8 cellular contexts compared by ENCODE assay signal in genomic region chr17:74873874-74874614, GRCh38. TPM values are rescaled to one million over a fixed set of nuclear protein-coding genes. Genes with fewer than 3 reads are reported as not detected.
DNase-seq lines count a peak whose midpoint lies in the region; ATAC-seq and TF ChIP-seq lines count a peak whose summit lies in the region.

No MANE protein-coding gene starts in this region.

- H2BK5ac ChIP-seq in IMR-90 (ENCODE audit: low read depth, low read length, poor library complexity, severe bottlenecking), result no peak overlapping the region

- H3K9me3 Mint-ChIP-seq in activated naive CD8-positive, alpha-beta T cell treated with anti-CD3 and anti-CD28 coated beads, Interleukin-2, amount 10 ng/mL, durations not matched to agents 7 days and 5 days, result no peaks in the 10 kb centered on the region

- peak overlapping the region; percentile 65; the same call in 1 of the 2 replicates for H4K91ac ChIP-seq in IMR-90 (ENCODE audit: insufficient read depth, low read depth, low read length)

- H2AFZ ChIP-seq in IMR-90 (replicated peaks; ENCODE audit: low read length, poor library complexity), result peak overlapping the region; percentile 73

- H3K79me1 ChIP-seq in IMR-90 (ENCODE audit: low read depth in 1 of 2, low read length in 2 of 2), result peaks cover 17 to 31% of the 10 kb centered on the region in 2 experiments; a peak in 3 of 4 replicates

- no peak for TF ChIP-seq EP300 in upper lobe of left lung (IDR thresholded peaks at IDR 0.05)

- peak overlapping the region; percentile 94 for H3K4me3 Mint-ChIP-seq in activated naive CD8-positive, alpha-beta T cell treated with anti-CD3 and anti-CD28 coated beads, Interleukin-2, amount 10 ng/mL, durations not matched to agents 7 days and 5 days

- peak overlapping the region; percentile 83 for H4K5ac ChIP-seq in IMR-90 (ENCODE audit: low read depth, low read length)

- no peaks in the 10 kb centered on the region for H3K9me3 ChIP-seq in IMR-90 (ENCODE audit: control insufficient read depth, insufficient read depth, low read length)
- no peaks in the 10 kb centered on the region for H3K9me3 ChIP-seq in left lung
- H3K9me3 ChIP-seq in upper lobe of left lung, result no peaks in the 10 kb centered on the region

- H3K36me3 ChIP-seq in IMR-90 (ENCODE audit: control insufficient read depth, insufficient read depth, low read length) (peaks cover 1% of the 10 kb centered on the region; the same call in 1 of the 2 replicates), left lung (no peaks in the 10 kb centered on the region), upper lobe of left lung (no peaks in the 10 kb centered on the region)

- peaks cover 16% of the 10 kb centered on the region for H3K9me1 ChIP-seq in IMR-90 (ENCODE audit: insufficient read depth, low read length)

- peak overlapping the region; percentile 68 for H3K4me2 ChIP-seq in IMR-90 (ENCODE audit: low read depth, low read length)

- H3K9ac ChIP-seq in IMR-90 (ENCODE audit: low read depth, low read length), result peak overlapping the region; percentile 86

- H3K56ac ChIP-seq in IMR-90 (ENCODE audit: extremely low read depth, insufficient read depth, low read length), result peak overlapping the region; percentile 84; the same call in 1 of the 2 replicates

- no peak for ATAC-seq in IMR-90 (ENCODE audit: low read depth)
- ATAC-seq in activated naive CD8-positive, alpha-beta T cell treated with anti-CD3 and anti-CD28 coated beads, Interleukin-2, amount 10 ng/mL, durations not matched to agents 7 days and 5 days (ENCODE audit: low read depth), result no peak
- ATAC-seq in left lung, result no peak
- ATAC-seq in upper lobe of left lung (ENCODE audit: low FRiP score in 2 of 2), result no peak
- ATAC-seq in GM21447 (IDR thresholded peaks at IDR 0.05; ENCODE audit: unreplicated experiment), result no peak
- ATAC-seq in HG02852 (IDR thresholded peaks at IDR 0.05; ENCODE audit: unreplicated experiment), result no peak

- no peak overlapping the region for H3K18ac ChIP-seq in IMR-90 (ENCODE audit: low read depth, low read length)

- H3K4ac ChIP-seq in IMR-90 (ENCODE audit: low read depth, low read length), result peak overlapping the region; percentile 91

- H3K27me3 ChIP-seq in IMR-90 (ENCODE audit: control insufficient read depth, insufficient read depth, low read length) (peaks cover 6% of the 10 kb centered on the region; the same call in 1 of the 2 replicates), left lung (peaks cover 0 to 13% of the 10 kb centered on the region in 2 donors), upper lobe of left lung (no peaks in the 10 kb centered on the region)

- H2AK5ac ChIP-seq in IMR-90 (ENCODE audit: low read depth, low read length), result 0 out of 2 replicates have a peak overlapping the region, but pooled peaks have one; percentile 20

- H4K8ac ChIP-seq in IMR-90 (ENCODE audit: low read depth in 2 of 2, low read length in 2 of 2), result peak overlapping the region; percentile 64 to 97

- H3K23ac ChIP-seq in IMR-90 (ENCODE audit: low read depth, low read length), result no peak overlapping the region

- H3K36me3 Mint-ChIP-seq in activated naive CD8-positive, alpha-beta T cell treated with anti-CD3 and anti-CD28 coated beads, Interleukin-2, amount 10 ng/mL, durations not matched to agents 7 days and 5 days, result peaks cover 10% of the 10 kb centered on the region

- dilution Hi-C loops in IMR-90 (cut with HindIII; ENCODE audit: low sequenced_read_pairs, unreplicated experiment), result no loop called here

- no peak overlapping the region for H3K27ac ChIP-seq in IMR-90 (ENCODE audit: insufficient read depth, low read length)
- peak overlapping the region; percentile 81 to 90 for H3K27ac ChIP-seq in left lung
- peak overlapping the region; percentile 89 to 95 (median 92) for H3K27ac ChIP-seq in upper lobe of left lung

- WGBS in IMR-90 (ENCODE audit: extremely low coverage in 2 of 2, insufficient read length in 1 of 2), 2 experiments, result no CpG with 5 or more reads among the region's 6 CpGs
- 59 to 64% methylated on average over 6 of the region's 6 CpGs for WGBS in upper lobe of left lung, 2 donors

- intact Hi-C loops in IMR-90 (cut with micrococcal nuclease) (no loop called here), left lung (cut with DNase I) (no loop called here)

- TF ChIP-seq CTCF in IMR-90 (conservative IDR thresholded peaks at IDR 0.05; ENCODE audit: low read depth, low read length) (no peak), left lung (IDR thresholded peaks at IDR 0.05) (no peak), upper lobe of left lung (IDR thresholded peaks at IDR 0.05) (no peak)

- in situ Hi-C loops in IMR-90 (cut with MboI; ENCODE audit: low sequenced_read_pairs), result loop anchor here (25.0 kb wide), 1 partner anchor 662 kb away; the partner anchor contains the start of genes RPL38 and TTYH2

- peak overlapping the region; percentile 93 for H3K14ac ChIP-seq in IMR-90 (replicated peaks; ENCODE audit: low read depth, low read length)

- H2BK15ac ChIP-seq in IMR-90 (ENCODE audit: low read depth, low read length), result no peak overlapping the region

- H3K4me1 Mint-ChIP-seq in activated naive CD8-positive, alpha-beta T cell treated with anti-CD3 and anti-CD28 coated beads, Interleukin-2, amount 10 ng/mL, durations not matched to agents 7 days and 5 days, result peaks cover 26% of the 10 kb centered on the region

- peak; percentile 29 for DNase-seq in CD1c-positive myeloid dendritic cell (ENCODE audit: extremely low spot score)
- no peak for DNase-seq in IMR-90
- no peak for DNase-seq in activated naive CD8-positive, alpha-beta T cell treated with anti-CD3 and anti-CD28 coated beads, Interleukin-2, amount 10 ng/mL, durations not matched to agents 7 days and 5 days
- no peak for DNase-seq in left lung
- no peak for DNase-seq in upper lobe of left lung
- no peak for DNase-seq in GF-D8 (lab: John Stamatoyannopoulos, UW)

- peak overlapping the region; percentile 89 for H3K27ac Mint-ChIP-seq in activated naive CD8-positive, alpha-beta T cell treated with anti-CD3 and anti-CD28 coated beads, Interleukin-2, amount 10 ng/mL, durations not matched to agents 7 days and 5 days

- no TSS peak for BruUV-seq in IMR-90 (replicated peaks; lab: Mats Ljungman, UMichigan)

- TF ChIP-seq POLR2A in IMR-90 (IDR thresholded peaks at IDR 0.05; ENCODE audit: low read depth, low read length) (no peak), upper lobe of left lung (IDR thresholded peaks at IDR 0.05) (no peak)

- TF ChIP-seq RAD21 in IMR-90 (IDR thresholded peaks at IDR 0.05; ENCODE audit: low read length), result no peak

- H2AK9ac ChIP-seq in IMR-90 (replicated peaks; ENCODE audit: low read depth, low read length, poor library complexity), result no peak overlapping the region

- 0 out of 2 replicates have a peak, but pooled peaks cover 3% of the 10 kb centered on the region for H4K20me1 ChIP-seq in IMR-90 (ENCODE audit: insufficient read depth, low read length)

- CTCF ChIA-PET in IMR-90 (lab: Yijun Ruan, JAX), result interaction anchor here (1.0 to 1.2 kb wide), 2 partner anchors 87 to 129 kb away, joined by 4 to 5 read pairs; no protein-coding TSS in a partner anchor

- H2BK20ac ChIP-seq in IMR-90 (ENCODE audit: low read depth, low read length), result no peak overlapping the region

- H2BK120ac ChIP-seq in IMR-90 (ENCODE audit: low read depth, low read length), result no peak overlapping the region

- H3K27me3 Mint-ChIP-seq in activated naive CD8-positive, alpha-beta T cell treated with anti-CD3 and anti-CD28 coated beads, Interleukin-2, amount 10 ng/mL, durations not matched to agents 7 days and 5 days, result peaks cover 2% of the 10 kb centered on the region

- H3K4me1 ChIP-seq in IMR-90 (ENCODE audit: control insufficient read depth, insufficient read depth, low read length) (peaks cover 11% of the 10 kb centered on the region), left lung (peaks cover 4 to 14% of the 10 kb centered on the region in 2 donors), upper lobe of left lung (peaks cover 15 to 19% (median 15%) of the 10 kb centered on the region in 4 donors)

- POLR2A ChIA-PET in IMR-90 (lab: Charles Lee; ENCODE audit: unreplicated experiment), result interaction anchor here (0.6 to 1.2 kb wide), 2 partner anchors 13 to 219 kb away, joined by 3 to 5 read pairs; no protein-coding TSS in a partner anchor
- POLR2A ChIA-PET in activated naive CD8-positive, alpha-beta T cell treated with anti-CD3 and anti-CD28 coated beads, Interleukin-2, amount 10 ng/mL, durations not matched to agents 7 days and 5 days (lab: Charles Lee), result interaction anchor here (0.6 to 2.3 kb wide), 6 partner anchors 15 to 416 kb away, joined by 4 to 7 read pairs (median 4); partner anchors contain the start of gene NAT9

- peak overlapping the region; percentile 73 for H3K4me3 ChIP-seq in IMR-90 (ENCODE audit: insufficient read depth, low read depth, low read length)
- peak overlapping the region; percentile 44 to 58 for H3K4me3 ChIP-seq in left lung
- peak overlapping the region in 3 of 4 donors; percentile 61 to 71 (median 63) for H3K4me3 ChIP-seq in upper lobe of left lung

RNA-seq across cellular contexts. Expression of gene FDXR, which starts 1.2 kb away (rescaled TPM):
- total RNA-seq in IMR-90 (2012; rRNA removed) (12.2 and 12.4 TPM in 2 replicates), left lung (10 to 100 TPM in 1 of 2 donors, 1 to 10 TPM in 1; 7.7 to 17.2 TPM), upper lobe of left lung (10 to 100 TPM in 3 of 6 donors, 1 to 10 TPM in 3; 6.8 to 15.1 (median 10.8) TPM)
- 18.6 and 21.9 TPM in 2 replicates for polyA plus RNA-seq in IMR-90 (2012; rRNA removed)
- 28.4 and 36.3 TPM in 2 replicates for polyA plus RNA-seq in IMR-90 (2012; cell fraction: cytosol; rRNA removed)
- polyA plus RNA-seq in IMR-90 (2012; cell fraction: nucleus; rRNA removed; ENCODE audit: low replicate concordance), result 35.0 and 82.3 TPM in 2 replicates
- total RNA-seq in activated naive CD8-positive, alpha-beta T cell treated with anti-CD3 and anti-CD28 coated beads, Interleukin-2, amount 10 ng/mL, durations not matched to agents 7 days and 5 days, result 10 to 100 TPM; 25.4 to 30.8 TPM

RNA-seq across cellular contexts. Expression of gene GRIN2C, which starts 14.4 kb away (rescaled TPM):
- not detected in 2 replicates for total RNA-seq in IMR-90 (2012; rRNA removed)
- polyA plus RNA-seq in IMR-90 (2012; rRNA removed), result 0.22 TPM in 1 of 2 replicates, not detected in the other
- not detected in 2 replicates for polyA plus RNA-seq in IMR-90 (2012; cell fraction: cytosol; rRNA removed)
- polyA plus RNA-seq in IMR-90 (2012; cell fraction: nucleus; rRNA removed; ENCODE audit: low replicate concordance), result 0.16 and 0.69 TPM in 2 replicates
- under 1 TPM in 1 of 2 experiments, not detected in 1; 0.17 TPM for total RNA-seq in activated naive CD8-positive, alpha-beta T cell treated with anti-CD3 and anti-CD28 coated beads, Interleukin-2, amount 10 ng/mL, durations not matched to agents 7 days and 5 days
- total RNA-seq in left lung, result under 1 TPM in 1 of 2 donors, not detected in 1; 0.26 TPM
- under 1 TPM in 1 of 6 donors, not detected in 5; 0.17 TPM for total RNA-seq in upper lobe of left lung

RNA-seq across cellular contexts. Expression of gene FADS6, which starts 19.4 kb away (rescaled TPM):
- total RNA-seq in IMR-90 (2012; rRNA removed), result not detected in 2 replicates
- not detected in 2 replicates for polyA plus RNA-seq in IMR-90 (2012; rRNA removed)
- not detected in 2 replicates for polyA plus RNA-seq in IMR-90 (2012; cell fraction: cytosol; rRNA removed)
- polyA plus RNA-seq in IMR-90 (2012; cell fraction: nucleus; rRNA removed; ENCODE audit: low replicate concordance), result not detected in 2 replicates
- not detected for total RNA-seq in activated naive CD8-positive, alpha-beta T cell treated with anti-CD3 and anti-CD28 coated beads, Interleukin-2, amount 10 ng/mL, durations not matched to agents 7 days and 5 days
- total RNA-seq in left lung, result not detected
- not detected for total RNA-seq in upper lobe of left lung

RNA-seq across cellular contexts. Expression of gene USH1G, which starts 49.0 kb away (rescaled TPM):
- not detected in 2 replicates for total RNA-seq in IMR-90 (2012; rRNA removed)
- not detected in 2 replicates for polyA plus RNA-seq in IMR-90 (2012; rRNA removed)
- polyA plus RNA-seq in IMR-90 (2012; cell fraction: cytosol; rRNA removed), result 0.01 TPM in 1 of 2 replicates, not detected in the other
- polyA plus RNA-seq in IMR-90 (2012; cell fraction: nucleus; rRNA removed; ENCODE audit: low replicate concordance), result not detected in 2 replicates
- total RNA-seq in activated naive CD8-positive, alpha-beta T cell treated with anti-CD3 and anti-CD28 coated beads, Interleukin-2, amount 10 ng/mL, durations not matched to agents 7 days and 5 days, result not detected
- not detected for total RNA-seq in left lung
- under 1 TPM in 1 of 6 donors, not detected in 5; 0.13 TPM for total RNA-seq in upper lobe of left lung

RNA-seq across cellular contexts. Expression of gene OTOP2, which starts 50.0 kb away (rescaled TPM):
- total RNA-seq in IMR-90 (2012; rRNA removed) (not detected in 2 replicates), left lung (not detected), upper lobe of left lung (not detected)
- not detected in 2 replicates for polyA plus RNA-seq in IMR-90 (2012; rRNA removed)
- not detected in 2 replicates for polyA plus RNA-seq in IMR-90 (2012; cell fraction: cytosol; rRNA removed)
- polyA plus RNA-seq in IMR-90 (2012; cell fraction: nucleus; rRNA removed; ENCODE audit: low replicate concordance), result not detected in 2 replicates
- not detected for total RNA-seq in activated naive CD8-positive, alpha-beta T cell treated with anti-CD3 and anti-CD28 coated beads, Interleukin-2, amount 10 ng/mL, durations not matched to agents 7 days and 5 days
